ENCODE assay signal across 8 cellular contexts in the genomic region with DNA sequence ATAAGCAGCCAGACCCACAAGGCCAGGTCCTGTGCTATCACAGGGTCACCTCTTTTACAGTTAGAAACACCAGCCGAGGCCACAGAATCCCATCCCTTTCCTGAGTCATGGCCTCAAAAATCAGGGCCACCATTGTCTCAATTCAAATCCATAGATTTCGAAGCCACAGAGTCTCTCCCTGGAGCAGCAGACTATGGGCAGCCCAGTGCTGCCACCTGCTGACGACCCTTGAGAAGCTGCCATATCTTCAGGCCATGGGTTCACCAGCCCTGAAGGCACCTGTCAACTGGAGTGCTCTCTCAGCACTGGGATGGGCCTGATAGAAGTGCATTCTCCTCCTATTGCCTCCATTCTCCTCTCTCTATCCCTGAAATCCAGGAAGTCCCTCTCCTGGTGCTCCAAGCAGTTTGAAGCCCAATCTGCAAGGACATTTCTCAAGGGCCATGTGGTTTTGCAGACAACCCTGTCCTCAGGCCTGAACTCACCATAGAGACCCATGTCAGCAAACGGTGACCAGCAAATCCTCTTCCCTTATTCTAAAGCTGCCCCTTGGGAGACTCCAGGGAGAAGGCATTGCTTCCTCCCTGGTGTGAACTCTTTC. TPM values are rescaled to one million over a fixed set of nuclear protein-coding genes. Genes with fewer than 3 reads are reported as not detected.
DNase-seq lines count a peak whose midpoint lies in the region; TF ChIP-seq lines count a peak whose summit lies in the region.

No MANE protein-coding gene starts in this region.

- H2AFZ ChIP-seq in Karpas-422 (ENCODE audit: low read length): no peak overlapping the region
- H2AFZ ChIP-seq in trophoblast cell (ENCODE audit: insufficient read depth, low read length, poor library complexity): no peak overlapping the region

- H3K36me3 Mint-ChIP-seq in type B pancreatic cell: peaks cover 4% of the 10 kb centered on the region

- no peak overlapping the region for H3K4me3 ChIP-seq in Karpas-422 (ENCODE audit: low read length)
- H3K4me3 ChIP-seq in trophoblast cell (ENCODE audit: low read depth, low read length): no peak overlapping the region

- no peaks in the 10 kb centered on the region for H3K36me3 ChIP-seq in Karpas-422 (ENCODE audit: insufficient read depth, low read length)
- peaks cover 5 to 13% of the 10 kb centered on the region in 2 experiments for H3K36me3 ChIP-seq in trophoblast cell (ENCODE audit: control insufficient read depth in 1 of 2, insufficient read depth in 2 of 2, low read length in 2 of 2)

- H3K27me3 Mint-ChIP-seq in type B pancreatic cell: peaks cover 4% of the 10 kb centered on the region

- H3K27ac Mint-ChIP-seq in type B pancreatic cell: no peak overlapping the region

- H3K27me3 ChIP-seq in Karpas-422 (ENCODE audit: low read length) (no peaks in the 10 kb centered on the region), trophoblast cell (ENCODE audit: insufficient read depth, low read length) (no peaks in the 10 kb centered on the region)

- no peak overlapping the region for H3K4ac ChIP-seq in trophoblast cell (ENCODE audit: low read depth, low read length)

- H4K12ac ChIP-seq in trophoblast cell (ENCODE audit: low read depth, low read length): no peak overlapping the region

- no peaks in the 10 kb centered on the region for H3K79me1 ChIP-seq in trophoblast cell (ENCODE audit: low read length)

- H3K27ac ChIP-seq in Karpas-422 (ENCODE audit: low read length): no peak overlapping the region
- no peak overlapping the region for H3K27ac ChIP-seq in trophoblast cell (ENCODE audit: low read depth, low read length)

- WGBS in trophoblast cell (ENCODE audit: extremely low coverage, insufficient coverage, insufficient read length): no CpG with 5 or more reads among the region's 4 CpGs

- TF ChIP-seq CTCF in type B pancreatic cell (conservative IDR thresholded peaks at IDR 0.05): peak; percentile 85

- peak overlapping the region; percentile 29 for H2BK12ac ChIP-seq in trophoblast cell (ENCODE audit: low read length)

- H3K4me1 ChIP-seq in Karpas-422 (ENCODE audit: low read length) (no peaks in the 10 kb centered on the region), trophoblast cell (ENCODE audit: control insufficient read depth in 1 of 2, insufficient read depth in 2 of 2, low read length in 2 of 2) (peaks cover 2 to 4% of the 10 kb centered on the region in 2 experiments)

- no peak overlapping the region for H3K18ac ChIP-seq in trophoblast cell (ENCODE audit: low read length)

- no peak overlapping the region for H3K23ac ChIP-seq in trophoblast cell (ENCODE audit: low read length)

- H2AK5ac ChIP-seq in trophoblast cell (ENCODE audit: low read length): no peak overlapping the region

- no peaks in the 10 kb centered on the region for H3K9me2 ChIP-seq in Karpas-422 (replicated peaks; ENCODE audit: insufficient read depth, low read length)

- H3K14ac ChIP-seq in trophoblast cell (ENCODE audit: low read length): no peak overlapping the region

- peaks cover 8% of the 10 kb centered on the region for H3K4me1 Mint-ChIP-seq in type B pancreatic cell (ENCODE audit: unreplicated experiment)

- H4K8ac ChIP-seq in trophoblast cell (ENCODE audit: low read depth, low read length): no peak overlapping the region

- H4K91ac ChIP-seq in trophoblast cell (ENCODE audit: low read depth, low read length): no peak overlapping the region

- H3K79me2 ChIP-seq in Karpas-422 (ENCODE audit: low read length): no peaks in the 10 kb centered on the region
- H3K79me2 ChIP-seq in trophoblast cell (ENCODE audit: control insufficient read depth, insufficient read depth, low read length, poor library complexity): no peaks in the 10 kb centered on the region

- H3K9ac ChIP-seq in Karpas-422 (ENCODE audit: low read length) (no peak overlapping the region), trophoblast cell (ENCODE audit: low read length) (peak overlapping the region; percentile 12)

- H3K4me3 Mint-ChIP-seq in type B pancreatic cell: no peak overlapping the region

- H3K9me3 ChIP-seq in Karpas-422 (ENCODE audit: low read length): no peaks in the 10 kb centered on the region
- H3K9me3 ChIP-seq in trophoblast cell (ENCODE audit: insufficient read depth, low read depth, low read length): peaks cover 4% of the 10 kb centered on the region

- H3K9me3 Mint-ChIP-seq in type B pancreatic cell: peaks cover 6% of the 10 kb centered on the region

- peak; percentile 21 for DNase-seq in DMS153 treated with DMSO at 0.1 percent for 48 hours (lab: John Stamatoyannopoulos, UW; ENCODE audit: unreplicated experiment)
- DNase-seq in Karpas-422: peak; percentile 87
- DNase-seq in SHP77 (lab: John Stamatoyannopoulos, UW): peak; percentile 61 to 82
- peak; percentile 41 for DNase-seq in activated gamma-delta T cell treated with anti-CD3 and anti-CD28 coated beads, Interleukin-2, amount 50 U/mL, for 16 hours (ENCODE audit: low read depth)
- DNase-seq in globus pallidus (ENCODE audit: low spot score): peak; percentile 52
- DNase-seq in trophoblast cell: peak; percentile 80 to 87
- DNase-seq in type B pancreatic cell (ENCODE audit: extremely low spot score, unreplicated experiment): no peak
- no peak for DNase-seq in cortex of kidney (lab: John Stamatoyannopoulos, UW)

- H4K20me1 ChIP-seq in Karpas-422 (ENCODE audit: insufficient read depth, low read depth, low read length): 0 out of 2 replicates have a peak, but pooled peaks cover 4% of the 10 kb centered on the region

- no peak overlapping the region for H2BK120ac ChIP-seq in trophoblast cell (ENCODE audit: insufficient read depth, low read length, poor library complexity)

- no peak overlapping the region for H2BK5ac ChIP-seq in trophoblast cell (ENCODE audit: low read depth, low read length, poor library complexity)

- H3K4me2 ChIP-seq in Karpas-422 (ENCODE audit: low read depth, low read length, poor library complexity, severe bottlenecking) (no peak overlapping the region), trophoblast cell (ENCODE audit: low read length) (no peak overlapping the region)

RNA-seq across cellular contexts. Expression of a gene that starts 39.6 kb away (rescaled TPM):
- total RNA-seq in Karpas-422 (2014; rRNA removed; shearing (Covaris generic); ENCODE audit: low replicate concordance): not detected in 2 replicates
- polyA plus RNA-seq in trophoblast cell (2013): 0.17 and 0.18 TPM in 2 replicates
- total RNA-seq in type B pancreatic cell (ENCODE audit: low replicate concordance): not detected in 2 replicates

RNA-seq across cellular contexts. Expression of a gene that starts 52.3 kb away (rescaled TPM):
- total RNA-seq in Karpas-422 (2014; rRNA removed; shearing (Covaris generic); ENCODE audit: low replicate concordance): 19.2 and 42.1 TPM in 2 replicates
- 4.9 and 5.7 TPM in 2 replicates for polyA plus RNA-seq in trophoblast cell (2013)
- total RNA-seq in type B pancreatic cell (ENCODE audit: low replicate concordance): 10.3 and 16.1 TPM in 2 replicates

Comparison
In these comparisons a context has a peak if more than half of its experiments do, and no peak if none do; other contexts are left out.
1. DNase-seq: peak in DMS153 treated with DMSO at 0.1 percent for 48 hours (single experiment), Karpas-422 (single experiment), SHP77 (2 of 2), activated gamma-delta T cell treated with anti-CD3 and anti-CD28 coated beads, Interleukin-2, amount 50 U/mL, for 16 hours (single experiment), globus pallidus (single experiment) and trophoblast cell (2 of 2); none in type B pancreatic cell (single experiment) and cortex of kidney (single experiment).